Comparison of ENCODE assay signal across 7 cellular contexts in the genomic region with DNA sequence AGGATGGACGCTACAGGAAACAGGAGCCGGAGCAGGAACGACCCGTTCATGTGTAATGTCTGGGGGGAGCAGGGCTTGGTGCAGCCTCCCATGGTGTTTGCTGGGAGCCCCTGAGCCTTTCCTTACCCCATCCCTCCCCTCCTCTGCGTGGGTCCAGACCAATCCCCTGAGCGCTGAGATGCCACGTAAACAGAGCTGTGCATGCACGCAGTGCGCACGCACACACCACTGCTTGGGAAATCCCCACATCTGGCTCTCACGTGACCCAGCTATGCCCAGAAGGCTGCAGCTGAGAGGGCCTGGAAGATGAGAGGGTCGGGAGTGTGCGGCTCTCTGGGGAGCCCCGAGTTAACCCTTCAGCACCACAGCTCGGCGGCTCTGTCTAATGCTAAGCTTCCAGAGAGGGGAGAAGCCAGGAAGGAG.
DNase-seq lines count a peak whose midpoint lies in the region; ATAC-seq, FAIRE-seq and TF ChIP-seq lines count a peak whose summit lies in the region.

No MANE protein-coding gene starts in this region.

- WGBS in body of pancreas, 2 donors, result 46 to 69% methylated on average over 4 to 15 of the region's 16 CpGs

- H3K27me3 ChIP-seq in body of pancreas (no peaks in the 10 kb centered on the region), keratinocyte (ENCODE audit: control insufficient read depth, extremely low read depth, insufficient read depth, low read length) (no peaks in the 10 kb centered on the region)

- no peaks in the 10 kb centered on the region for H3K36me3 ChIP-seq in body of pancreas (replicated peaks in 1 of 2; ENCODE audit: insufficient read depth in 1 of 2, low read depth in 2 of 2)
- H3K36me3 ChIP-seq in keratinocyte (ENCODE audit: control insufficient read depth in 2 of 2, extremely low read depth in 1 of 2, insufficient read depth in 2 of 2, low read length in 2 of 2), result peaks cover 23 to 45% of the 10 kb centered on the region in 2 experiments

- peak; percentile 36 for FAIRE-seq in keratinocyte (lab: Jason Lieb, UNC)

- TF ChIP-seq CTCF in body of pancreas (IDR thresholded peaks at IDR 0.05) (no peak), keratinocyte (optimal IDR thresholded peaks at IDR 0.05 in 1 of 3, IDR thresholded peaks at IDR 0.05 in 1 of 3, conservative IDR thresholded peaks at IDR 0.05 in 1 of 3; ENCODE audit: extremely low read depth in 1 of 3, insufficient read depth in 2 of 3, low read length in 3 of 3) (no peak)

- H2AFZ ChIP-seq in keratinocyte (ENCODE audit: control insufficient read depth, low read length), result no peak overlapping the region

- intact Hi-C loops in body of pancreas (cut with DNase I), result no loop called here

- H3K4me3 ChIP-seq in body of pancreas, result no peak overlapping the region
- H3K4me3 ChIP-seq in keratinocyte (ENCODE audit: control insufficient read depth in 2 of 3, extremely low read depth in 1 of 3, insufficient read depth in 2 of 3, low read depth in 1 of 3, low read length in 3 of 3), result no peak overlapping the region

- peak; percentile 85 for DNase-seq in T-helper 9 cell
- DNase-seq in body of pancreas, result peak; percentile 42 to 79 (median 67)
- no peak for DNase-seq in keratinocyte (ENCODE audit: low read depth, low spot score)
- peak; percentile 89 for DNase-seq in stimulated activated CD4-positive, alpha-beta T cell treated with anti-CD3 and anti-CD28 coated beads, Interleukin-15, amount 100 ng/mL, for 24 hours
- DNase-seq in mesenteric fat pad (ENCODE audit: low spot score), result no peak

- in situ Hi-C loops in GM18951 (cut with MboI; ENCODE audit: low sequenced_read_pairs, unreplicated experiment), result loop anchor here (10.0 kb wide), 1 partner anchor 73 kb away; no protein-coding TSS in a partner anchor

- H3K9ac ChIP-seq in keratinocyte (ENCODE audit: control insufficient read depth, extremely low read depth, insufficient read depth, low read length), result peak overlapping the region; percentile 52

- H3K9me3 ChIP-seq in body of pancreas (no peaks in the 10 kb centered on the region), keratinocyte (ENCODE audit: control insufficient read depth, low read depth, low read length) (no peaks in the 10 kb centered on the region)

- ATAC-seq in HG03097 (IDR thresholded peaks at IDR 0.05; ENCODE audit: low FRiP score, unreplicated experiment), result peak; percentile 73
- ATAC-seq in body of pancreas, result peak; percentile 61

- dilution Hi-C loops in keratinocyte (cut with MboI; ENCODE audit: extremely low pct_ligation_motif_present, low sequenced_read_pairs), result no loop called here

- no peaks in the 10 kb centered on the region for H3K4me1 ChIP-seq in body of pancreas
- peaks cover 36% of the 10 kb centered on the region for H3K4me1 ChIP-seq in keratinocyte (ENCODE audit: control insufficient read depth, extremely low read depth, insufficient read depth, low read length)

- TF ChIP-seq POLR2A in GM18951 (IDR thresholded peaks at IDR 0.05; ENCODE audit: extremely low read depth, insufficient read depth, insufficient read length), result peak; percentile 32
- peak in 1 of 3 donors; percentile 43 for TF ChIP-seq POLR2A in body of pancreas (IDR thresholded peaks at IDR 0.05)

- peaks cover 6% of the 10 kb centered on the region for H4K20me1 ChIP-seq in keratinocyte (ENCODE audit: control insufficient read depth, extremely low read depth, insufficient read depth, low read length)

- H3K27ac ChIP-seq in body of pancreas (peak overlapping the region in 2 of 4 donors; percentile 35 to 66), keratinocyte (ENCODE audit: control insufficient read depth, insufficient read depth, low read length) (peak overlapping the region; percentile 75)

- H3K79me2 ChIP-seq in keratinocyte (ENCODE audit: control insufficient read depth, insufficient read depth, low read length), result peaks cover 51% of the 10 kb centered on the region

- H3K4me2 ChIP-seq in keratinocyte (ENCODE audit: control insufficient read depth, extremely low read depth, insufficient read depth, low read depth, low read length), result no peak overlapping the region

- peaks cover 12% of the 10 kb centered on the region for H3K9me1 ChIP-seq in keratinocyte (ENCODE audit: control insufficient read depth, extremely low read depth, insufficient read depth, low read length)

Comparison
In these comparisons a context has a peak if more than half of its experiments do, and no peak if none do; other contexts are left out.
1. DNase-seq: peak in T-helper 9 cell (single experiment), body of pancreas (4 of 4) and stimulated activated CD4-positive, alpha-beta T cell treated with anti-CD3 and anti-CD28 coated beads, Interleukin-15, amount 100 ng/mL, for 24 hours (single experiment); none in keratinocyte (single experiment) and mesenteric fat pad (single experiment).